Comparison of ENCODE assay signal across 28 cellular contexts in the genomic region with DNA sequence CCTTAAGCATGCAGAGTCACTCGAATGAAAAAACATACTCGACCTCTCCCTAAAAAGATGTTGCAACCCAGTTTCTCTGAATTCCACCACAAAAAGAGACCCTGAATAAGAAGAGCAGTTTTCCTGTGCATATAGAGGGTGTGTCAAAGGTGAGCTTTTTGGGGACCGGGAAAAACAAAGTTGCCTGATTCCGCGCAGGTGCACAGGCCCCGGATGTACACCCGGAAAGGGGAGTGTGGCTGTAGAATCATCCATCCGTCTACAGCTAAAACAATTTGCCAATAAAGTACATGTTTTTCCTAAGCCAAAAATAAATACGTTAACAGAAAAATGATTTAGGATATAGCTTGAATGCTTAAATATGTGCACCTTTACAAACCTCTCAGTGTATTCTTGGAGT. TPM values are rescaled to one million over a fixed set of nuclear protein-coding genes. Genes with fewer than 3 reads are reported as not detected.
DNase-seq lines count a peak whose midpoint lies in the region; ATAC-seq, FAIRE-seq and TF ChIP-seq lines count a peak whose summit lies in the region.
"Had no signal": no experiment of that assay in that cellular context is flagged by ENCODE, and none has a peak within 500 bp of the region (broad histone marks: within the 10 kb centered on the region; RNA-seq: fewer than 3 reads in every experiment).

No MANE protein-coding gene starts in this region.

- H3K4me1 Mint-ChIP-seq in stimulated activated naive B cell treated with anti-CD40 and anti-IgM and Interleukin-4, amounts not matched to agents 10 μg/mL and 1 μg/mL and 100 μg/mL, for 72 hours, result peaks cover 46 to 81% of the 10 kb centered on the region in 2 donors

- no peaks in the 10 kb centered on the region for H3K27me3 Mint-ChIP-seq in stimulated activated naive B cell treated with anti-CD40 and anti-IgM and Interleukin-4, amounts not matched to agents 10 μg/mL and 1 μg/mL and 100 μg/mL, for 72 hours
- H3K27me3 Mint-ChIP-seq: B cell; CD4-positive, CD25-positive, alpha-beta regulatory T cell had no signal

- peaks cover 0 to 4% of the 10 kb centered on the region in 2 donors for H3K9me3 Mint-ChIP-seq in stimulated activated naive B cell treated with anti-CD40 and anti-IgM and Interleukin-4, amounts not matched to agents 10 μg/mL and 1 μg/mL and 100 μg/mL, for 72 hours
- H3K9me3 Mint-ChIP-seq: CD8-positive, alpha-beta T cell had no signal

- H2AFZ ChIP-seq in HepG2 (ENCODE audit: low read length) (no peak overlapping the region), GM12878 (ENCODE audit: control insufficient read depth, low read depth, low read length) (no peak overlapping the region)

- peak; percentile 4 for FAIRE-seq in HepG2 (lab: Jason Lieb, UNC)
- no peak for FAIRE-seq in GM12878 (lab: Jason Lieb, UNC)
- FAIRE-seq: A204.1, D721Med, GM12891, GM18507, H54 had no signal

- TF ChIP-seq POLR2A in HepG2 (IDR thresholded peaks at IDR 0.05; ENCODE audit: insufficient read depth in 1 of 2, low read depth in 2 of 2, low read length in 2 of 2) (no peak), right lobe of liver (IDR thresholded peaks at IDR 0.05) (no peak), GM12878 (IDR thresholded peaks at IDR 0.05; ENCODE audit: low read depth, low read length) (no peak)

- RAD21 ChIA-PET in GM12878 (lab: Charles Lee; ENCODE audit: unreplicated experiment), result interaction anchor here (0.9 to 4.9 kb wide), 13 partner anchors 8 to 132 kb away, joined by 3 to 17 read pairs (median 5); no protein-coding TSS in a partner anchor

- CTCF ChIA-PET in HepG2 (lab: Yijun Ruan, JAX; ENCODE audit: low intra/inter-chr PET ratio, low total read pairs) (no interaction called here), GM12878 (lab: Yijun Ruan, JAX) (interaction anchor here (0.6 to 4.9 kb wide), 12 partner anchors 8 to 202 kb away, joined by 3 to 34 read pairs (median 5); no protein-coding TSS in a partner anchor)

- H3K4me3 Mint-ChIP-seq in stimulated activated naive B cell treated with anti-CD40 and anti-IgM and Interleukin-4, amounts not matched to agents 10 μg/mL and 1 μg/mL and 100 μg/mL, for 72 hours, result no peak overlapping the region
- H3K4me3 Mint-ChIP-seq: B cell; CD4-positive, CD25-positive, alpha-beta regulatory T cell; CD8-positive, alpha-beta T cell; HFFc6 had no signal

- H4K20me1 ChIP-seq in HepG2 (ENCODE audit: insufficient read depth, low read length) (no peaks in the 10 kb centered on the region), GM12878 (ENCODE audit: control insufficient read depth, insufficient read depth) (no peaks in the 10 kb centered on the region)
- H4K20me1 ChIP-seq: BLaER1 had no signal

- no peaks in the 10 kb centered on the region for H3K4me1 ChIP-seq in HepG2 (ENCODE audit: insufficient read depth, low read length)
- peaks cover 0 to 8% (median under 1%) of the 10 kb centered on the region in 4 donors for H3K4me1 ChIP-seq in right lobe of liver
- peaks cover 45% of the 10 kb centered on the region for H3K4me1 ChIP-seq in GM12878 (ENCODE audit: control insufficient read depth, insufficient read depth, low read length)
- H3K4me1 ChIP-seq: Caco-2, HAP-1 had no signal

- H3K4me2 ChIP-seq in HepG2 (ENCODE audit: low read depth, low read length) (no peak overlapping the region), GM12878 (ENCODE audit: control insufficient read depth, insufficient read depth) (no peak overlapping the region)
- H3K4me2 ChIP-seq: BLaER1 had no signal

- H3K9me3 ChIP-seq in HepG2 (ENCODE audit: low read length) (no peaks in the 10 kb centered on the region), right lobe of liver (no peaks in the 10 kb centered on the region), GM12878 (replicated peaks; ENCODE audit: control insufficient read depth, insufficient read depth, low read length) (no peaks in the 10 kb centered on the region)
- H3K9me3 ChIP-seq: BLaER1, Caco-2 had no signal

- WGBS in HepG2 (ENCODE audit: low lambda C conversion rate), result 71% methylated on average over 9 of the region's 9 CpGs
- WGBS in right lobe of liver (ENCODE audit: insufficient coverage, low coverage, low lambda C conversion rate, missing lambda C conversion rate), result 76% methylated on average over 9 of the region's 9 CpGs
- WGBS in GM12878 (ENCODE audit: insufficient coverage, insufficient replicate concordance, low lambda C conversion rate, missing lambda C conversion rate), result 85% methylated on average over 9 of the region's 9 CpGs

- TF ChIP-seq CTCF in HepG2 (CRISPR knock-in tag; IDR thresholded peaks at IDR 0.05), result no peak
- TF ChIP-seq CTCF in right lobe of liver (IDR thresholded peaks at IDR 0.05), result no peak
- TF ChIP-seq CTCF in GM12878 (IDR thresholded peaks at IDR 0.05 in 2 of 3, conservative IDR thresholded peaks at IDR 0.05 in 1 of 3; ENCODE audit: control insufficient read depth in 2 of 3, extremely low read depth in 1 of 3, insufficient read depth in 1 of 3, low read depth in 3 of 3, low read length in 3 of 3), result no peak

- H3K27ac Mint-ChIP-seq in stimulated activated naive B cell treated with anti-CD40 and anti-IgM and Interleukin-4, amounts not matched to agents 10 μg/mL and 1 μg/mL and 100 μg/mL, for 72 hours, result no peak overlapping the region
- H3K27ac Mint-ChIP-seq: CD4-positive, CD25-positive, alpha-beta regulatory T cell; CD8-positive, alpha-beta T cell; HFFc6 had no signal

- TF ChIP-seq RAD21 in HepG2 (CRISPR knock-in tag; IDR thresholded peaks at IDR 0.05) (no peak), GM12878 (IDR thresholded peaks at IDR 0.05; ENCODE audit: insufficient read depth, low read depth, low read length) (no peak)

- peaks cover 43 to 64% of the 10 kb centered on the region in 2 donors for H3K36me3 Mint-ChIP-seq in stimulated activated naive B cell treated with anti-CD40 and anti-IgM and Interleukin-4, amounts not matched to agents 10 μg/mL and 1 μg/mL and 100 μg/mL, for 72 hours

- in situ Hi-C loops in HepG2 (cut with HindIII; ENCODE audit: extremely low pct_ligation_motif_present, low pct_unique_long_range_greater_than_20kb) (no loop called here), GM12878 (cut with MboI) (no loop called here)

- no peak overlapping the region for H3K27ac ChIP-seq in HepG2 (ENCODE audit: extremely low read length, insufficient read depth, low read length)
- H3K27ac ChIP-seq in right lobe of liver, result no peak overlapping the region
- no peak overlapping the region for H3K27ac ChIP-seq in GM12878 (ENCODE audit: control insufficient read depth, insufficient read depth)
- H3K27ac ChIP-seq: 22Rv1, BLaER1, C4-2B had no signal

- POLR2A ChIA-PET in HepG2 (lab: Yijun Ruan, JAX) (no interaction called here), GM12878 (lab: Charles Lee) (interaction anchor here (1.1 to 9.1 kb wide), 6 partner anchors 10 to 41 kb away, joined by 4 to 81 read pairs (median 8); no protein-coding TSS in a partner anchor)

- ATAC-seq in HepG2, result no peak
- no peak for ATAC-seq in right lobe of liver
- ATAC-seq in GM12878, result no peak
- ATAC-seq in sciatic nerve, result no peak
- no peak for ATAC-seq in stimulated activated naive B cell treated with anti-CD40 and anti-IgM and Interleukin-4, amounts not matched to agents 10 μg/mL and 1 μg/mL and 100 μg/mL, for 72 hours (replicated peaks)
- ATAC-seq: CD8-positive, alpha-beta T cell had no signal

- DNase-seq in HepG2 (ENCODE audit: low spot score), result no peak
- no peak for DNase-seq in right lobe of liver
- no peak for DNase-seq in GM12878 (ENCODE audit: low read depth, low spot score)
- DNase-seq in posterior vena cava (ENCODE audit: low spot score), result peak; percentile 42
- DNase-seq in globus pallidus (ENCODE audit: low spot score), result no peak
- no peak for DNase-seq in sciatic nerve (ENCODE audit: low spot score)
- no peak for DNase-seq in NCI-H2196 treated with DMSO at 0.1 percent for 48 hours (lab: John Stamatoyannopoulos, UW; ENCODE audit: unreplicated experiment)
- no peak for DNase-seq in stimulated activated naive B cell treated with anti-CD40 and anti-IgM and Interleukin-4, amounts not matched to agents 10 μg/mL and 1 μg/mL and 100 μg/mL, for 72 hours
- DNase-seq: Caco-2; CD4-positive, CD25-positive, alpha-beta regulatory T cell; CD8-positive, alpha-beta T cell; DMS 273 treated with DMSO at 0.1 percent for 48 hours; DMS79; EL; GDM1; GOT3; HFFc6 had no signal

- H3K36me3 ChIP-seq in HepG2 (replicated peaks in 1 of 2; ENCODE audit: control insufficient read depth in 1 of 2, insufficient read depth in 2 of 2, low read length in 2 of 2) (peaks cover 0 to 1% of the 10 kb centered on the region in 2 experiments; a peak in 2 of 5 replicates), right lobe of liver (peaks cover 0 to 23% (median 0%) of the 10 kb centered on the region in 4 donors), GM12878 (ENCODE audit: control insufficient read depth in 2 of 2, insufficient read depth in 2 of 2, low read length in 1 of 2) (peaks cover 34 to 50% of the 10 kb centered on the region in 2 experiments)
- H3K36me3 ChIP-seq: HAP-1 had no signal

- intact Hi-C loops in HepG2 (cut with micrococcal nuclease; ENCODE audit: unreplicated experiment), result no loop called here
- intact Hi-C loops in right lobe of liver (cut with DNase I), result no loop called here
- intact Hi-C loops in GM12878 (cut with micrococcal nuclease; ENCODE audit: unreplicated experiment), result no loop called here
- intact Hi-C loops in posterior vena cava (cut with DNase I), result no loop called here
- intact Hi-C loops in sciatic nerve (cut with DNase I), result no loop called here

- SMC1A ChIA-PET in GM12878 (lab: Charles Lee; ENCODE audit: uncharacterized antibody, unreplicated experiment), result interaction anchor here (0.9 to 10.4 kb wide), 15 partner anchors 11 to 174 kb away, joined by 3 to 106 read pairs (median 4); no protein-coding TSS in a partner anchor

- no peaks in the 10 kb centered on the region for H3K79me2 ChIP-seq in HepG2 (ENCODE audit: insufficient read depth, low read length)
- H3K79me2 ChIP-seq in GM12878 (ENCODE audit: control insufficient read depth, insufficient read depth, low read length), result peaks cover 11% of the 10 kb centered on the region

- H3K27me3 ChIP-seq in HepG2 (ENCODE audit: control insufficient read depth in 1 of 2, insufficient read depth in 2 of 2, low read length in 2 of 2) (no peaks in the 10 kb centered on the region; a peak in 1 of 5 replicates), right lobe of liver (no peaks in the 10 kb centered on the region), GM12878 (replicated peaks in 1 of 2; ENCODE audit: control insufficient read depth in 2 of 2, insufficient read depth in 2 of 2, low read length in 1 of 2) (no peaks in the 10 kb centered on the region)
- H3K27me3 ChIP-seq: BLaER1 had no signal

- TF ChIP-seq EP300 in HepG2 (IDR thresholded peaks at IDR 0.05; ENCODE audit: low read depth in 2 of 2, low read length in 2 of 2) (no peak), HepG2 (CRISPR knock-in tag; IDR thresholded peaks at IDR 0.05; ENCODE audit: borderline replicate concordance) (no peak), GM12878 (IDR thresholded peaks at IDR 0.05; ENCODE audit: borderline replicate concordance in 1 of 2, control insufficient read depth in 1 of 2, low read depth in 2 of 2, low read length in 2 of 2) (no peak)

- BruUV-seq in HepG2 (replicated peaks; lab: Mats Ljungman, UMichigan) (no TSS peak), GM12878 (replicated peaks; lab: Mats Ljungman, UMichigan) (TSS peak; percentile 17)

- H3K9ac ChIP-seq in HepG2 (ENCODE audit: insufficient read depth, low read depth, low read length) (no peak overlapping the region), GM12878 (ENCODE audit: control insufficient read depth, insufficient read depth, low read length) (no peak overlapping the region)
- H3K9ac ChIP-seq: BLaER1 had no signal

- H3K4me3 ChIP-seq in HepG2 (replicated peaks in 1 of 3; ENCODE audit: insufficient read depth in 1 of 3, low read depth in 2 of 3, low read length in 3 of 3) (no peak overlapping the region), right lobe of liver (no peak overlapping the region), GM12878 (no peak overlapping the region)
- H3K4me3 ChIP-seq: BLaER1, HAP-1 had no signal

RNA-seq across cellular contexts. Expression of gene IRF4, which starts 41.2 kb away (rescaled TPM):
- total RNA-seq in HepG2 (2016; rRNA removed; fragmentation: Illumina TruSeq; extraction: Trizol) (0.07 and 0.09 TPM in 2 replicates), right lobe of liver (1 to 10 TPM in 4 of 6 experiments, under 1 TPM in 2; 0.24 to 5.0 (median 1.6) TPM), GM12878 (2014; rRNA removed) (287 and 295 TPM in 2 replicates), GM12878 (2014; rRNA removed; fragmentation: Illumina TruSeq; extraction: Trizol) (217 and 228 TPM in 2 replicates), GM12878 (2021) (495 and 498 TPM in 2 replicates), posterior vena cava (1 to 10 TPM; 1.7 to 2.7 TPM), sciatic nerve (4.7 TPM)
- total RNA-seq in HepG2 (2016; cell fraction: cytosol; rRNA removed; fragmentation: Illumina TruSeq; extraction: Trizol; ENCODE audit: low read depth), result not detected in 2 replicates
- 0.06 and 0.13 TPM in 2 replicates for total RNA-seq in HepG2 (2016; cell fraction: insoluble cytoplasmic fraction; rRNA removed; fragmentation: Illumina TruSeq; extraction: Trizol)
- total RNA-seq in HepG2 (2016; cell fraction: membrane; rRNA removed; fragmentation: Illumina TruSeq; extraction: Trizol), result 0.19 and 0.21 TPM in 2 replicates
- total RNA-seq in HepG2 (2016; cell fraction: nucleus; rRNA removed; fragmentation: Illumina TruSeq; extraction: Trizol), result 0.09 TPM in 1 of 2 replicates, not detected in the other
- polyA plus RNA-seq in HepG2 (2011; rRNA removed) (0.07 TPM in 2 replicates), GM12878 (2011; rRNA removed) (252 and 320 TPM in 2 replicates), GM12878 (2014; fragmentation: Illumina TruSeq; extraction: Trizol) (223 and 228 TPM in 2 replicates), GM12878 (2014; fragmentation: Nextera tagmentation; extraction: Ambion mirVana) (10 to 100 TPM; 50.0 to 98.9 TPM), GM12878 (2014; rRNA removed) (187 and 205 TPM in 2 replicates), GM12878 (2016; fragmentation: Nextera tagmentation; extraction: Ambion mirVana) (100 to 1,000 TPM; 295 to 297 TPM)
- 0.04 and 0.24 TPM in 2 replicates for polyA plus RNA-seq in HepG2 (2011; cell fraction: cytosol; rRNA removed)
- polyA plus RNA-seq in HepG2 (2011; cell fraction: nucleus; rRNA removed), result 0.16 and 0.51 TPM in 2 replicates
- 0.04 and 0.11 TPM in 2 replicates for polyA plus RNA-seq in HepG2 (2012)
- not detected in 2 replicates for polyA plus RNA-seq in HepG2 (2016; cell fraction: cytosol; fragmentation: Illumina TruSeq; extraction: Trizol; ENCODE audit: low read depth)
- 0.09 and 0.10 TPM in 2 replicates for polyA plus RNA-seq in HepG2 (2016; cell fraction: insoluble cytoplasmic fraction; fragmentation: Illumina TruSeq; extraction: Trizol; ENCODE audit: low read depth)
- polyA plus RNA-seq in HepG2 (2016; cell fraction: membrane; fragmentation: Illumina TruSeq; extraction: Trizol; ENCODE audit: low read depth), result 0.03 and 0.05 TPM in 2 replicates
- 0.11 and 0.30 TPM in 2 replicates for polyA plus RNA-seq in HepG2 (2016; cell fraction: nucleus; fragmentation: Illumina TruSeq; extraction: Trizol; ENCODE audit: insufficient read depth, low read depth)
- polyA minus RNA-seq in HepG2 (2011; rRNA and poly(A)+ RNA removed; ENCODE audit: low replicate concordance), result 0.72 TPM in 1 of 2 replicates, not detected in the other
- not detected in 2 replicates for polyA minus RNA-seq in HepG2 (2011; cell fraction: cytosol; rRNA and poly(A)+ RNA removed)
- 0.12 and 0.13 TPM in 2 replicates for polyA minus RNA-seq in HepG2 (2011; cell fraction: nucleus; rRNA and poly(A)+ RNA removed)
- total RNA-seq in GM12878 (2013; cell fraction: nucleolus; rRNA removed), result 825 and 857 TPM in 2 replicates
- 299 TPM for polyA plus RNA-seq in GM12878 (2011; ENCODE audit: low read depth)
- polyA plus RNA-seq in GM12878 (2011; cell fraction: cytosol; rRNA removed), result 352 and 442 TPM in 2 replicates
- polyA plus RNA-seq in GM12878 (2011; cell fraction: nucleus; rRNA removed), result 848 and 1,001 TPM in 2 replicates
- 262 and 367 TPM in 2 replicates for polyA plus RNA-seq in GM12878 (2012)
- polyA minus RNA-seq in GM12878 (2011; rRNA and poly(A)+ RNA removed), result 364 and 403 TPM in 2 replicates
- 196 and 207 TPM in 2 replicates for polyA minus RNA-seq in GM12878 (2011; cell fraction: cytosol; rRNA and poly(A)+ RNA removed)
- 241 and 321 TPM in 2 replicates for polyA minus RNA-seq in GM12878 (2011; cell fraction: nucleus; rRNA and poly(A)+ RNA removed)
- total RNA-seq: Caco-2, HFFc6 had no signal
- polyA plus RNA-seq: AG04450 had no signal

RNA-seq across cellular contexts. Expression of gene DUSP22, which starts 58.1 kb away (rescaled TPM):
- total RNA-seq in HepG2 (2016; rRNA removed; fragmentation: Illumina TruSeq; extraction: Trizol) (29.1 and 32.8 TPM in 2 replicates), right lobe of liver (10 to 100 TPM; 20.6 to 24.8 (median 21.3) TPM), GM12878 (2014; rRNA removed) (113 and 123 TPM in 2 replicates), GM12878 (2014; rRNA removed; fragmentation: Illumina TruSeq; extraction: Trizol) (80.6 and 83.3 TPM in 2 replicates), GM12878 (2021) (125 and 130 TPM in 2 replicates), posterior vena cava (10 to 100 TPM; 45.7 to 51.8 TPM), sciatic nerve (62.2 TPM)
- total RNA-seq in HepG2 (2016; cell fraction: cytosol; rRNA removed; fragmentation: Illumina TruSeq; extraction: Trizol; ENCODE audit: low read depth), result 22.6 TPM in 2 replicates
- total RNA-seq in HepG2 (2016; cell fraction: insoluble cytoplasmic fraction; rRNA removed; fragmentation: Illumina TruSeq; extraction: Trizol), result 25.5 and 31.6 TPM in 2 replicates
- total RNA-seq in HepG2 (2016; cell fraction: membrane; rRNA removed; fragmentation: Illumina TruSeq; extraction: Trizol), result 56.6 and 61.9 TPM in 2 replicates
- total RNA-seq in HepG2 (2016; cell fraction: nucleus; rRNA removed; fragmentation: Illumina TruSeq; extraction: Trizol), result 32.2 and 39.4 TPM in 2 replicates
- polyA plus RNA-seq in HepG2 (2011; rRNA removed) (20.2 and 22.5 TPM in 2 replicates), GM12878 (2011; rRNA removed) (78.9 and 80.1 TPM in 2 replicates), GM12878 (2014; fragmentation: Illumina TruSeq; extraction: Trizol) (87.9 and 101 TPM in 2 replicates), GM12878 (2014; fragmentation: Nextera tagmentation; extraction: Ambion mirVana) (10 to 100 TPM; 93.4 to 99.7 TPM), GM12878 (2014; rRNA removed) (138 and 147 TPM in 2 replicates), GM12878 (2016; fragmentation: Nextera tagmentation; extraction: Ambion mirVana) (100 to 1,000 TPM; 150 to 156 TPM)
- polyA plus RNA-seq in HepG2 (2011; cell fraction: cytosol; rRNA removed), result 21.7 and 22.6 TPM in 2 replicates
- polyA plus RNA-seq in HepG2 (2011; cell fraction: nucleus; rRNA removed), result 114 and 123 TPM in 2 replicates
- polyA plus RNA-seq in HepG2 (2012), result 26.8 and 53.2 TPM in 2 replicates
- 30.2 and 39.2 TPM in 2 replicates for polyA plus RNA-seq in HepG2 (2016; cell fraction: cytosol; fragmentation: Illumina TruSeq; extraction: Trizol; ENCODE audit: low read depth)
- polyA plus RNA-seq in HepG2 (2016; cell fraction: insoluble cytoplasmic fraction; fragmentation: Illumina TruSeq; extraction: Trizol; ENCODE audit: low read depth), result 30.2 and 36.3 TPM in 2 replicates
- 58.4 and 62.7 TPM in 2 replicates for polyA plus RNA-seq in HepG2 (2016; cell fraction: membrane; fragmentation: Illumina TruSeq; extraction: Trizol; ENCODE audit: low read depth)
- 46.9 and 51.1 TPM in 2 replicates for polyA plus RNA-seq in HepG2 (2016; cell fraction: nucleus; fragmentation: Illumina TruSeq; extraction: Trizol; ENCODE audit: insufficient read depth, low read depth)
- 5.3 and 29.0 TPM in 2 replicates for polyA minus RNA-seq in HepG2 (2011; rRNA and poly(A)+ RNA removed; ENCODE audit: low replicate concordance)
- 5.7 and 8.6 TPM in 2 replicates for polyA minus RNA-seq in HepG2 (2011; cell fraction: cytosol; rRNA and poly(A)+ RNA removed)
- 42.6 and 44.8 TPM in 2 replicates for polyA minus RNA-seq in HepG2 (2011; cell fraction: nucleus; rRNA and poly(A)+ RNA removed)
- 632 and 708 TPM in 2 replicates for total RNA-seq in GM12878 (2013; cell fraction: nucleolus; rRNA removed)
- 128 TPM for polyA plus RNA-seq in GM12878 (2011; ENCODE audit: low read depth)
- 109 and 115 TPM in 2 replicates for polyA plus RNA-seq in GM12878 (2011; cell fraction: cytosol; rRNA removed)
- polyA plus RNA-seq in GM12878 (2011; cell fraction: nucleus; rRNA removed), result 359 and 389 TPM in 2 replicates
- polyA plus RNA-seq in GM12878 (2012), result 121 and 164 TPM in 2 replicates
- polyA minus RNA-seq in GM12878 (2011; rRNA and poly(A)+ RNA removed), result 84.5 and 84.7 TPM in 2 replicates
- 15.5 and 16.8 TPM in 2 replicates for polyA minus RNA-seq in GM12878 (2011; cell fraction: cytosol; rRNA and poly(A)+ RNA removed)
- 118 and 156 TPM in 2 replicates for polyA minus RNA-seq in GM12878 (2011; cell fraction: nucleus; rRNA and poly(A)+ RNA removed)

Comparison
In these comparisons a context has a peak if more than half of its experiments do, and no peak if none do; other contexts are left out.
1. RNA of gene IRF4, which starts 41.2 kb away (total RNA-seq): 217 to 857 TPM in GM12878; 4.7 TPM in sciatic nerve (single experiment), 1.7 to 2.7 TPM in posterior vena cava, 0.24 to 5.0 TPM in right lobe of liver and 0.06 to 0.21 TPM in HepG2; every median in the first group is over 10 times any median in the second.